Comparison of ENCODE assay signal across 1 cellular context in genomic region chr22:30351226-30351625, GRCh38.
TF ChIP-seq lines count a peak whose summit lies in the region.

No MANE protein-coding gene starts in this region.

TF ChIP-seq in HepG2, 621 proteins besides CTCF, POLR2A, EP300 and RAD21:
- TF ChIP-seq ZNF451 (CRISPR knock-in tag; IDR thresholded peaks at IDR 0.05), result no peak
- TF ChIP-seq CEBPB (IDR thresholded peaks at IDR 0.05; ENCODE audit: borderline replicate concordance, low read depth, low read length), result peak; percentile 18; the same call in 1 of the 2 replicates
